ENCODE assay signal across 26 cellular contexts in the genomic region with DNA sequence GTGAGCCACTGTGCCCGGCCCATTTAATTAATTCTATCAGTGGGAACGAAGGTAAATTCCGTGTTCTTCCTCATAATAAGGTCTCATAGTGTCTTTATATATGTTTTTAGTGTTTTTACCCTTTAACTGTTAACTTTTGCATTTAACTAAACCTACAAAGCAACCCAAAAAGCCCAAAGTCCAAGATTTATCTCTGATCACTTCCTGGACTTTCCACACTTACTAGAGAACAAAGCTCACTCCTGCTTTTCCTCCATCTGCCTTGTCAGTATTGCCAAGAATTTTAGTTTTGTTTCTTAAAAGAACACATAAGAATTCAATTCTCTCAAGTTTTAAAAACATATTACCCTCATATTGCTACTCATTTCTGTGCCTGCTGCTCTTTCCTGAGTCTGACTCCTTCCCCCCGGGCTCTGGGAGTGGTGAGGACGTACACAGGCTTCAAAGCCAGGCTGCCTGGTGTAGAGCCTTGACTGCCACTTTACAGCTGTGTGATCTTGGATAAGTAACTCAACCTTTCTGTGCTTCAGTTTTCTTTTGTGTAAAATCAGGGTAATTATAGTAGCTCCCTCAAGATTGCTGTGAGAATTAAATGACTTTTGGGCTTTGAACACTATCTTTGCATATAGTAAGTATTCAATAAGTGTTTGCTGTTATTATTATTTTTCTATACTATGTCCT.
"Had no signal": no experiment of that assay in that cellular context is flagged by ENCODE, and none has a peak within 500 bp of the region (broad histone marks: within the 10 kb centered on the region; RNA-seq: fewer than 3 reads in every experiment).

No MANE protein-coding gene starts in this region.

- H3K9ac ChIP-seq: parathyroid adenoma had no signal

- DNase-seq: colonic mucosa; effector memory CD4-positive, alpha-beta T cell; hypothalamus; immature natural killer cell; mesenchymal stem cell; mucosa of descending colon; naive B cell; spleen; stimulated activated CD4-positive, alpha-beta T cell treated with anti-CD3 and anti-CD28 coated beads, Interleukin-4, amount 100 ng/mL, for 4 hours; upper lobe of left lung had no signal

- H3K4me3 Mint-ChIP-seq: dendritic cell treated with granulocyte-macrophage colony-stimulating factor and Interleukin-4, amounts not matched to agents 40 ng/mL and 50 ng/mL, for 4 days; immature natural killer cell; mesothelial cell of epicardium; naive B cell; natural killer cell treated with Interleukin-12 subunit alpha and Interleukin-12 subunit beta and Interleukin-15 and Interleukin-18, amount 100 ng/mL, for 72 hours; neural crest cell; stimulated activated memory B cell treated with anti-CD40 and anti-IgM and Interleukin-4, amounts not matched to agents 10 μg/mL and 1 μg/mL and 100 μg/mL, for 72 hours; stimulated activated naive CD8-positive, alpha-beta T cell treated with anti-CD3 and anti-CD28 coated beads, Interleukin-15, Interleukin-2, amounts not matched to agents 100 ng/mL and 50 ng/mL, for 24 hours had no signal

- H3K79me2 ChIP-seq: parathyroid adenoma had no signal

- FAIRE-seq: endometrium, frontal cortex, keratinocyte, urothelium cell line had no signal

- H3K27me3 ChIP-seq: colonic mucosa, spleen, tibial nerve, upper lobe of left lung had no signal

- H3K4me3 ChIP-seq: colonic mucosa, mucosa of descending colon, spleen, thoracic aorta, tibial nerve, upper lobe of left lung had no signal

- H3K36me3 ChIP-seq: colonic mucosa, neutrophil, spleen, thoracic aorta, tibial nerve, upper lobe of left lung had no signal

- H3K4me1 Mint-ChIP-seq: mesothelial cell of epicardium, neural crest cell had no signal

- H3K27ac ChIP-seq: colonic mucosa, neutrophil, parathyroid adenoma, spleen, thoracic aorta, tibial nerve, upper lobe of left lung had no signal

- H3K27me3 Mint-ChIP-seq: dendritic cell treated with granulocyte-macrophage colony-stimulating factor and Interleukin-4, amounts not matched to agents 40 ng/mL and 50 ng/mL, for 4 days; natural killer cell treated with Interleukin-12 subunit alpha and Interleukin-12 subunit beta and Interleukin-15 and Interleukin-18, amount 100 ng/mL, for 72 hours; progenitor cell of endocrine pancreas; stimulated activated memory B cell treated with anti-CD40 and anti-IgM and Interleukin-4, amounts not matched to agents 10 μg/mL and 1 μg/mL and 100 μg/mL, for 72 hours; stimulated activated naive CD8-positive, alpha-beta T cell treated with anti-CD3 and anti-CD28 coated beads, Interleukin-15, Interleukin-2, amounts not matched to agents 100 ng/mL and 50 ng/mL, for 24 hours had no signal

- H3K4me1 ChIP-seq: colonic mucosa, parathyroid adenoma, tibial nerve, upper lobe of left lung had no signal

- H2AFZ ChIP-seq: parathyroid adenoma had no signal

- H3K27ac Mint-ChIP-seq: dendritic cell treated with granulocyte-macrophage colony-stimulating factor and Interleukin-4, amounts not matched to agents 40 ng/mL and 50 ng/mL, for 4 days; immature natural killer cell; mesothelial cell of epicardium; natural killer cell treated with Interleukin-12 subunit alpha and Interleukin-12 subunit beta and Interleukin-15 and Interleukin-18, amount 100 ng/mL, for 72 hours; progenitor cell of endocrine pancreas; stimulated activated memory B cell treated with anti-CD40 and anti-IgM and Interleukin-4, amounts not matched to agents 10 μg/mL and 1 μg/mL and 100 μg/mL, for 72 hours; stimulated activated naive CD8-positive, alpha-beta T cell treated with anti-CD3 and anti-CD28 coated beads, Interleukin-15, Interleukin-2, amounts not matched to agents 100 ng/mL and 50 ng/mL, for 24 hours had no signal

- ATAC-seq: mucosa of descending colon; natural killer cell treated with Interleukin-12 subunit alpha and Interleukin-12 subunit beta and Interleukin-15 and Interleukin-18, amount 100 ng/mL, for 72 hours; sciatic nerve; stimulated activated memory B cell treated with anti-CD40 and anti-IgM and Interleukin-4, amounts not matched to agents 10 μg/mL and 1 μg/mL and 100 μg/mL, for 72 hours had no signal

- H3K9me3 ChIP-seq: colonic mucosa, neutrophil had no signal
